Comparison of ENCODE assay signal across 8 cellular contexts in genomic region chr3:16448691-16449090, GRCh38.
DNase-seq lines count a peak whose midpoint lies in the region; ATAC-seq, FAIRE-seq and TF ChIP-seq lines count a peak whose summit lies in the region.

No MANE protein-coding gene starts in this region.

- H3K4me3 Mint-ChIP-seq in astrocyte (ENCODE audit: unreplicated experiment) (no peak overlapping the region), Caco-2 (ENCODE audit: unreplicated experiment) (no peak overlapping the region)

- peaks cover 55% of the 10 kb centered on the region for H3K79me2 ChIP-seq in astrocyte (ENCODE audit: insufficient read depth, low read length)

- peak; percentile 87 for FAIRE-seq in astrocyte (lab: Jason Lieb, UNC)
- no peak for FAIRE-seq in kidney (lab: Jason Lieb, UNC)

- H3K4me1 Mint-ChIP-seq in astrocyte (ENCODE audit: low read depth, unreplicated experiment) (peaks cover 30% of the 10 kb centered on the region), Caco-2 (ENCODE audit: low read depth, unreplicated experiment) (no peaks in the 10 kb centered on the region)

- H3K36me3 Mint-ChIP-seq in astrocyte (ENCODE audit: low read depth, unreplicated experiment) = no peaks in the 10 kb centered on the region
- H3K36me3 Mint-ChIP-seq in Caco-2 (ENCODE audit: insufficient read depth, unreplicated experiment) = no peaks in the 10 kb centered on the region

- intact Hi-C loops in kidney (cut with DNase I) (no loop called here), Caco-2 (cut with micrococcal nuclease; ENCODE audit: unreplicated experiment) (no loop called here)

- POLR2A ChIA-PET in Caco-2 (lab: Charles Lee) = no interaction called here

- H3K4me1 ChIP-seq in astrocyte (ENCODE audit: insufficient read depth, low read length) (peaks cover 30% of the 10 kb centered on the region), kidney (ENCODE audit: control insufficient read depth in 1 of 2, insufficient read depth in 1 of 2, low read depth in 1 of 2, low read length in 2 of 2) (peaks cover 0 to 2% of the 10 kb centered on the region in 2 donors), Caco-2 (no peaks in the 10 kb centered on the region)

- no peak overlapping the region for H2AFZ ChIP-seq in astrocyte (ENCODE audit: low read depth, low read length)

- peak overlapping the region; percentile 78 for H3K27ac ChIP-seq in astrocyte (ENCODE audit: low read depth, low read length)
- H3K27ac ChIP-seq in kidney (ENCODE audit: low read depth in 2 of 2, low read length in 2 of 2) = no peak overlapping the region

- H3K9me3 ChIP-seq in astrocyte (ENCODE audit: insufficient read depth, low read depth, low read length) (no peaks in the 10 kb centered on the region), kidney (ENCODE audit: control insufficient read depth in 1 of 2, low read length in 2 of 2) (no peaks in the 10 kb centered on the region), Caco-2 (no peaks in the 10 kb centered on the region)

- H3K4me2 ChIP-seq in astrocyte (ENCODE audit: low read length) = peak overlapping the region; percentile 68

- TF ChIP-seq CTCF in AG10803 (conservative IDR thresholded peaks at IDR 0.05; ENCODE audit: low read length) (no peak), astrocyte (IDR thresholded peaks at IDR 0.05; ENCODE audit: insufficient read depth, low read depth, low read length) (no peak), kidney (IDR thresholded peaks at IDR 0.05; ENCODE audit: borderline replicate concordance, extremely low read depth, insufficient read depth) (no peak), Caco-2 (IDR thresholded peaks at IDR 0.05; ENCODE audit: insufficient read depth in 1 of 2, low read depth in 1 of 2, low read length in 1 of 2, severe bottlenecking in 1 of 2, unreplicated experiment in 1 of 2) (no peak)

- no peaks in the 10 kb centered on the region for H3K36me3 ChIP-seq in astrocyte (ENCODE audit: insufficient read depth, low read length)
- no peaks in the 10 kb centered on the region for H3K36me3 ChIP-seq in kidney (ENCODE audit: control insufficient read depth in 1 of 2, insufficient read depth in 2 of 2, low read length in 2 of 2)
- H3K36me3 ChIP-seq in Caco-2 (ENCODE audit: control insufficient read depth, insufficient read depth, low read length) = no peaks in the 10 kb centered on the region

- no peaks in the 10 kb centered on the region for H3K27me3 ChIP-seq in astrocyte (ENCODE audit: insufficient read depth, low read length)
- no peaks in the 10 kb centered on the region for H3K27me3 ChIP-seq in Caco-2 (replicated peaks; ENCODE audit: control insufficient read depth, insufficient read depth, low read length)

- H3K9ac ChIP-seq in astrocyte (ENCODE audit: low read length) (peak overlapping the region; percentile 58), kidney (ENCODE audit: low read length in 2 of 2) (no peak overlapping the region)

- H3K27me3 Mint-ChIP-seq in astrocyte (ENCODE audit: low read depth, unreplicated experiment) = no peaks in the 10 kb centered on the region
- H3K27me3 Mint-ChIP-seq in Caco-2 (ENCODE audit: insufficient read depth, unreplicated experiment) = no peaks in the 10 kb centered on the region

- H3K4me3 ChIP-seq in AG10803 (ENCODE audit: low read length) (no peak overlapping the region), astrocyte (ENCODE audit: insufficient read depth, low read depth, low read length) (no peak overlapping the region), kidney (ENCODE audit: low read length in 2 of 2) (no peak overlapping the region), Caco-2 (ENCODE audit: low read depth, low read length) (no peak overlapping the region)

- ATAC-seq in HG03378 (IDR thresholded peaks at IDR 0.05; ENCODE audit: unreplicated experiment) = peak; percentile 41

- H3K27ac Mint-ChIP-seq in astrocyte (ENCODE audit: unreplicated experiment) (peak overlapping the region; percentile 91), Caco-2 (ENCODE audit: unreplicated experiment) (no peak overlapping the region)

- CTCF ChIA-PET in Caco-2 (lab: Charles Lee) = no interaction called here

- BruUV-seq in Caco-2 (replicated peaks; lab: Mats Ljungman, UMichigan) = no TSS peak

- peak; percentile 98 for DNase-seq in AG10803 (ENCODE audit: low read depth)
- DNase-seq in astrocyte (ENCODE audit: low read depth) = peak; percentile 98
- peak; percentile 82 for DNase-seq in kidney
- peak; percentile 14 for DNase-seq in stimulated activated CD8-positive, alpha-beta memory T cell treated with anti-CD3 and anti-CD28 coated beads, Interleukin-12 subunit alpha, Interleukin-12 subunit beta, amount 100 ng/mL, for 4 hours (ENCODE audit: low read depth)
- no peak for DNase-seq in Caco-2
- DNase-seq in SKM-1 treated with dmso at 0.1 percent for 144 hours (lab: John Stamatoyannopoulos, UW; ENCODE audit: unreplicated experiment) = no peak
- DNase-seq in NK-92 (lab: John Stamatoyannopoulos, UW; ENCODE audit: unreplicated experiment) = no peak

- H3K9me3 Mint-ChIP-seq in astrocyte (ENCODE audit: unreplicated experiment) (no peaks in the 10 kb centered on the region), Caco-2 (ENCODE audit: unreplicated experiment) (no peaks in the 10 kb centered on the region)

- H4K20me1 ChIP-seq in astrocyte (ENCODE audit: insufficient read depth, low read length) = no peaks in the 10 kb centered on the region

Comparison
In these comparisons a context has a peak if more than half of its experiments do, and no peak if none do; other contexts are left out.
1. DNase-seq: peak in AG10803 (single experiment), astrocyte (single experiment), kidney (single experiment) and stimulated activated CD8-positive, alpha-beta memory T cell treated with anti-CD3 and anti-CD28 coated beads, Interleukin-12 subunit alpha, Interleukin-12 subunit beta, amount 100 ng/mL, for 4 hours (single experiment); none in Caco-2 (0 of 2), SKM-1 treated with dmso at 0.1 percent for 144 hours (single experiment) and NK-92 (single experiment).